In genomic region chr5:105430516-105430915, GRCh38 we compare ENCODE assay signal across 8 cellular contexts.
"Had no signal": no experiment of that assay in that cellular context is flagged by ENCODE, and none has a peak within 500 bp of the region (broad histone marks: within the 10 kb centered on the region; RNA-seq: fewer than 3 reads in every experiment).

No MANE protein-coding gene starts in this region.

- H2AFZ ChIP-seq: GM23338 had no signal

- H3K4me3 ChIP-seq: GM23338, K562 had no signal

- H3K9me3 Mint-ChIP-seq: GM23338, H9 had no signal

- H3K4me1 Mint-ChIP-seq: H9 had no signal

- H3K4me3 Mint-ChIP-seq: GM23338, H9 had no signal

- DNase-seq: H9, HCEC 1CT, IMR-90 had no signal

- H3K4me2 ChIP-seq: GM23338 had no signal

- FAIRE-seq: H1, H54, HTR-8/SVneo, K562 had no signal

- H3K27ac Mint-ChIP-seq: GM23338, H9 had no signal
